In genomic region chr16:50534958-50535357, GRCh38 we compare ENCODE assay signal across 20 cellular contexts. TPM values are rescaled to one million over a fixed set of nuclear protein-coding genes. Genes with fewer than 3 reads are reported as not detected.
"Had no signal": no experiment of that assay in that cellular context is flagged by ENCODE, and none has a peak within 500 bp of the region (broad histone marks: within the 10 kb centered on the region; RNA-seq: fewer than 3 reads in every experiment).

No MANE protein-coding gene starts in this region.

- H3K27me3 ChIP-seq: left lung, right lobe of liver, tibial nerve, upper lobe of left lung had no signal

- DNase-seq: dorsolateral prefrontal cortex; effector memory CD4-positive, alpha-beta T cell; erythroblast; kidney; mesenchymal stem cell; mucosa of descending colon; naive B cell; small intestine; stimulated activated CD4-positive, alpha-beta T cell treated with anti-CD3 and anti-CD28 coated beads, Interleukin-15, amount 100 ng/mL, for 24 hours; stimulated activated CD4-positive, alpha-beta T cell treated with anti-CD3 and anti-CD28 coated beads, Interleukin-2, amount 100 ng/mL, for 48 hours; stimulated activated naive B cell treated with anti-CD40 and anti-IgM and Interleukin-4, amounts not matched to agents 10 μg/mL and 1 μg/mL and 100 μg/mL, for 72 hours; upper lobe of left lung had no signal

- H3K36me3 ChIP-seq: left lung, neutrophil, right lobe of liver, thoracic aorta, tibial nerve, upper lobe of left lung had no signal

- ATAC-seq: left lung; mucosa of descending colon; natural killer cell treated with Interleukin-12 subunit alpha and Interleukin-12 subunit beta and Interleukin-15 and Interleukin-18, amount 100 ng/mL, for 72 hours; right lobe of liver; stimulated activated naive B cell treated with anti-CD40 and anti-IgM and Interleukin-4, amounts not matched to agents 10 μg/mL and 1 μg/mL and 100 μg/mL, for 72 hours had no signal

- H3K4me3 ChIP-seq: dorsolateral prefrontal cortex, left lung, mucosa of descending colon, right lobe of liver, thoracic aorta, tibial nerve, upper lobe of left lung had no signal

- H3K27ac ChIP-seq: dorsolateral prefrontal cortex, left lung, neutrophil, parathyroid adenoma, right lobe of liver, thoracic aorta, tibial nerve, upper lobe of left lung had no signal

RNA-seq across cellular contexts. Expression of gene NKD1, which starts 13.2 kb away (rescaled TPM):
- total RNA-seq: fibroblast of villous mesenchyme had no signal
